In genomic region chrX:2187352-2188115, GRCh38 we compare ENCODE assay signal across 1 cellular context.
TF ChIP-seq lines count a peak whose summit lies in the region.

No MANE protein-coding gene starts in this region.

TF ChIP-seq in K562, 482 proteins besides CTCF, POLR2A, EP300 and RAD21 (continued from another document):
- TF ChIP-seq HDAC1 (IDR thresholded peaks at IDR 0.05) = no peak
- no peak for TF ChIP-seq RBM39 (optimal IDR thresholded peaks at IDR 0.05; ENCODE audit: low read depth, low read length)
- TF ChIP-seq ZNF764 (CRISPR knock-in tag; IDR thresholded peaks at IDR 0.05; ENCODE audit: low read depth) = no peak
- no peak for TF ChIP-seq RBM17 (IDR thresholded peaks at IDR 0.05; ENCODE audit: borderline replicate concordance, low read depth, low read length)
- TF ChIP-seq ELF1 (tag; IDR thresholded peaks at IDR 0.05) = no peak
- TF ChIP-seq NFATC3 (IDR thresholded peaks at IDR 0.05) = no peak
- TF ChIP-seq CBFA2T3 (IDR thresholded peaks at IDR 0.05) = peak; percentile 72
- no peak for TF ChIP-seq BRD9 (IDR thresholded peaks at IDR 0.05; ENCODE audit: low read depth, partially characterized antibody)
- TF ChIP-seq ARID1B (IDR thresholded peaks at IDR 0.05) = peak; percentile 53
- no peak for TF ChIP-seq GABPB1 (CRISPR knock-in tag; IDR thresholded peaks at IDR 0.05)
- no peak for TF ChIP-seq E2F1 (CRISPR knock-in tag; IDR thresholded peaks at IDR 0.05)
- TF ChIP-seq ATF3 (IDR thresholded peaks at IDR 0.05) = no peak
- no peak for TF ChIP-seq ATF3 (CRISPR knock-in tag; conservative IDR thresholded peaks at IDR 0.05)
- TF ChIP-seq GTF2E2 (tag; IDR thresholded peaks at IDR 0.05) = no peak
- TF ChIP-seq DNMT1 (IDR thresholded peaks at IDR 0.05) = no peak
- TF ChIP-seq ELF2 (CRISPR knock-in tag; IDR thresholded peaks at IDR 0.05) = no peak
- no peak for TF ChIP-seq HNRNPH1 (optimal IDR thresholded peaks at IDR 0.05; ENCODE audit: low read depth, low read length)
- TF ChIP-seq HBP1 (CRISPR knock-in tag; IDR thresholded peaks at IDR 0.05) = no peak
- no peak for TF ChIP-seq HMG20B (CRISPR knock-in tag; IDR thresholded peaks at IDR 0.05)
- TF ChIP-seq MXD1 (CRISPR knock-in tag; IDR thresholded peaks at IDR 0.05; ENCODE audit: borderline replicate concordance, poor library complexity, severe bottlenecking) = no peak
- TF ChIP-seq ZNF518B (CRISPR knock-in tag; IDR thresholded peaks at IDR 0.05) = no peak
- TF ChIP-seq TGIF2 (CRISPR knock-in tag; IDR thresholded peaks at IDR 0.05) = no peak
- TF ChIP-seq CREBBP (IDR thresholded peaks at IDR 0.05; ENCODE audit: low read depth, low read length) = no peak
- TF ChIP-seq ZKSCAN8 (CRISPR knock-in tag; IDR thresholded peaks at IDR 0.05) = no peak
- no peak for TF ChIP-seq POU5F1 (IDR thresholded peaks at IDR 0.05; ENCODE audit: borderline replicate concordance, low read depth, low read length, partially characterized antibody)
- TF ChIP-seq L3MBTL2 (IDR thresholded peaks at IDR 0.05) = no peak
- TF ChIP-seq AFF1 (IDR thresholded peaks at IDR 0.05; ENCODE audit: low read depth in 1 of 2, partially characterized antibody in 2 of 2) = no peak
- peak in 1 of 2 experiments; percentile 8; a peak in 1 of 4 replicates for TF ChIP-seq TRIM24 (IDR thresholded peaks at IDR 0.05)
- peak; percentile 76 for TF ChIP-seq TEAD4 (IDR thresholded peaks at IDR 0.05; ENCODE audit: low read length)
- no peak for TF ChIP-seq TEAD4 (CRISPR knock-in tag; IDR thresholded peaks at IDR 0.05; ENCODE audit: borderline replicate concordance)
- peak; percentile 19; the same call in 1 of the 2 replicates for TF ChIP-seq KLF16 (IDR thresholded peaks at IDR 0.05)
- TF ChIP-seq SAFB2 (IDR thresholded peaks at IDR 0.05; ENCODE audit: borderline replicate concordance, low read depth, low read length, severe bottlenecking) = no peak
- TF ChIP-seq TCF3 (CRISPR knock-in tag; IDR thresholded peaks at IDR 0.05) = peak; percentile 53
- no peak for TF ChIP-seq SMAD3 (CRISPR knock-in tag; conservative IDR thresholded peaks at IDR 0.05)
- no peak for TF ChIP-seq LCOR (CRISPR knock-in tag; IDR thresholded peaks at IDR 0.05)
- peak; percentile 87 for TF ChIP-seq PRDM10 (IDR thresholded peaks at IDR 0.05; ENCODE audit: partially characterized antibody)
- TF ChIP-seq ZNF740 (CRISPR knock-in tag; IDR thresholded peaks at IDR 0.05) = no peak
- no peak for TF ChIP-seq ZNF740 (tag; IDR thresholded peaks at IDR 0.05)
- peak; percentile 62; the same call in 1 of the 2 replicates for TF ChIP-seq TAL1 (IDR thresholded peaks at IDR 0.05)
- peak; percentile 53 for TF ChIP-seq CBFA2T2 (conservative IDR thresholded peaks at IDR 0.05)
- TF ChIP-seq SAP30 (IDR thresholded peaks at IDR 0.05; ENCODE audit: borderline replicate concordance, insufficient read depth, low read depth, low read length, poor library complexity, severe bottlenecking) = no peak
- no peak for TF ChIP-seq HDGF (IDR thresholded peaks at IDR 0.05)
- TF ChIP-seq ZNF717 (CRISPR knock-in tag; IDR thresholded peaks at IDR 0.05) = no peak
- no peak for TF ChIP-seq HEY1 (CRISPR knock-in tag; IDR thresholded peaks at IDR 0.05; ENCODE audit: borderline replicate concordance)
- no peak for TF ChIP-seq FOXK2 (conservative IDR thresholded peaks at IDR 0.05 in 1 of 2, IDR thresholded peaks at IDR 0.05 in 1 of 2; ENCODE audit: low read depth in 2 of 2)
- no peak for TF ChIP-seq ZFP30 (CRISPR knock-in tag; IDR thresholded peaks at IDR 0.05; ENCODE audit: borderline replicate concordance)
- no peak for TF ChIP-seq CCAR2 (IDR thresholded peaks at IDR 0.05; ENCODE audit: low read depth, low read length)
- no peak for TF ChIP-seq ZBTB7A (IDR thresholded peaks at IDR 0.05; ENCODE audit: borderline replicate concordance, control insufficient read depth, low read depth, low read length)
- 0 out of 2 replicates have a peak, but pooled peaks have one; percentile 9 for TF ChIP-seq MTA2 (IDR thresholded peaks at IDR 0.05; ENCODE audit: low read depth)
- TF ChIP-seq NR2C1 (IDR thresholded peaks at IDR 0.05) = no peak
- no peak for TF ChIP-seq NR2C1 (tag; IDR thresholded peaks at IDR 0.05)
- no peak for TF ChIP-seq SMARCE1 (IDR thresholded peaks at IDR 0.05)
